ENCODE assay signal across 38 cellular contexts in genomic region chr7:149811831-149812490, GRCh38. TPM values are rescaled to one million over a fixed set of nuclear protein-coding genes. Genes with fewer than 3 reads are reported as not detected.
"Had no signal": no experiment of that assay in that cellular context is flagged by ENCODE, and none has a peak within 500 bp of the region (broad histone marks: within the 10 kb centered on the region; RNA-seq: fewer than 3 reads in every experiment).

No MANE protein-coding gene starts in this region.

- FAIRE-seq: astrocyte, TTC549 had no signal

- H3K27me3 ChIP-seq: body of pancreas, brain microvascular endothelial cell, breast epithelium had no signal

- H3K27me3 Mint-ChIP-seq: activated CD4-positive, alpha-beta memory T cell treated with anti-CD3 and anti-CD28 coated beads for 36 hours; activated CD4-positive, alpha-beta T cell treated with anti-CD3 and anti-CD28 coated beads, Interleukin-2, amount 10 ng/mL, durations not matched to agents 24 days and 14 days; activated CD8-positive, alpha-beta T cell treated with anti-CD3 and anti-CD28 coated beads for 36 hours; activated naive CD8-positive, alpha-beta T cell treated with anti-CD3 and anti-CD28 coated beads for 36 hours; activated T-helper 17 cell treated with anti-CD3 and anti-CD28 coated beads, Interleukin-2, amount 50 U/mL, for 72 hours had no signal

- H3K36me3 ChIP-seq: adrenal gland, brain microvascular endothelial cell, breast epithelium had no signal

- H3K27ac Mint-ChIP-seq: activated B cell treated with CpG ODN at 0.5 μM for 24 hours; activated CD4-positive, alpha-beta memory T cell treated with anti-CD3 and anti-CD28 coated beads for 36 hours; activated CD4-positive, alpha-beta T cell treated with anti-CD3 and anti-CD28 coated beads, Interleukin-2, amount 10 ng/mL, durations not matched to agents 24 days and 14 days; activated CD8-positive, alpha-beta T cell treated with anti-CD3 and anti-CD28 coated beads for 36 hours; activated naive CD4-positive, alpha-beta T cell treated with anti-CD3 and anti-CD28 coated beads for 36 hours; activated naive CD4-positive, alpha-beta T cell treated with anti-CD3 and anti-CD28 coated beads, Interleukin-2, amount 50 U/mL, for 72 hours; activated naive CD8-positive, alpha-beta T cell treated with anti-CD3 and anti-CD28 coated beads for 36 hours; activated T-cell treated with anti-CD3 and anti-CD28 coated beads, Interleukin-2, amount 50 U/mL, for 72 hours; activated T-helper 1 cell treated with anti-CD3 and anti-CD28 coated beads, Interleukin-12 subunit alpha, Interleukin-12 subunit beta, Interleukin-2, Interleukin-4 antibody, amounts not matched to agents 30 ng/mL and 10 ng/mL and 1 ng/mL, durations not matched to agents 14 hours and 24 hours and 36 hours; activated T-helper 17 cell treated with anti-CD3 and anti-CD28 coated beads, Interleukin-2, amount 50 U/mL, for 72 hours; T-helper 1 cell treated with Interleukin-12 subunit alpha and Interleukin-12 subunit beta and Interleukin-4 antibody, amounts not matched to agents 30 μg/mL and 1 μg/mL, for 36 hours; T-helper 2 cell treated with Interferon-gamma antibody and Interleukin-4, amounts not matched to agents 5 μg/mL and 100 μg/mL, for 36 hours had no signal

- H3K9me3 ChIP-seq: adrenal gland, body of pancreas, breast epithelium had no signal

- DNase-seq: activated B cell treated with CpG ODN at 0.5 μM for 24 hours; activated CD4-positive, alpha-beta memory T cell treated with anti-CD3 and anti-CD28 coated beads for 36 hours; activated CD4-positive, alpha-beta T cell treated with anti-CD3 and anti-CD28 coated beads for 4 hours; activated CD4-positive, alpha-beta T cell treated with anti-CD3 and anti-CD28 coated beads, Interleukin-2, amount 10 ng/mL, durations not matched to agents 24 days and 14 days; activated CD4-positive, alpha-beta T cell treated with anti-CD3 and anti-CD28 coated beads, Interleukin-2, amount 50 U/mL, for 1 hour; activated CD4-positive, alpha-beta T cell treated with anti-CD3 and anti-CD28 coated beads, Interleukin-2, amount 50 U/mL, for 4 hours; activated CD4-positive, CD25-positive, alpha-beta regulatory T cell treated with anti-CD3 and anti-CD28 coated beads, Interleukin-2, amount 50 U/mL, for 72 hours; activated CD8-positive, alpha-beta memory T cell treated with anti-CD3 and anti-CD28 coated beads, Interleukin-2, amount 50 U/mL, for 4 hours; activated CD8-positive, alpha-beta T cell treated with anti-CD3 and anti-CD28 coated beads for 36 hours; activated effector memory CD4-positive, alpha-beta T cell treated with anti-CD3 and anti-CD28 coated beads, Interleukin-2, amount 50 U/mL, for 16 hours; activated gamma-delta T cell treated with Interleukin-2 at 50 U/mL for 16 hours; activated naive CD4-positive, alpha-beta T cell; activated naive CD4-positive, alpha-beta T cell treated with anti-CD3 and anti-CD28 coated beads for 36 hours; activated naive CD4-positive, alpha-beta T cell treated with anti-CD3 and anti-CD28 coated beads, Interleukin-2, amount 50 U/mL, for 16 hours; activated naive CD8-positive, alpha-beta T cell treated with anti-CD3 and anti-CD28 coated beads for 36 hours; activated T-cell treated with anti-CD3 and anti-CD28 coated beads for 4 hours; activated T-cell treated with anti-CD3 and anti-CD28 coated beads, Interleukin-2, amount 50 U/mL, for 1 hour; activated T-cell treated with anti-CD3 and anti-CD28 coated beads, Interleukin-2, amount 50 U/mL, for 4 hours; activated T-cell treated with anti-CD3 and anti-CD28 coated beads, Interleukin-2, amount 50 U/mL, for 72 hours; adrenal gland; amniotic stem cell; aorta; body of pancreas; brain microvascular endothelial cell; central memory CD4-positive, alpha-beta T cell; T-helper 1 cell; T-helper 2 cell; T-helper 9 cell had no signal

- H3K4me1 Mint-ChIP-seq: activated B cell treated with CpG ODN at 0.5 μM for 24 hours; activated CD4-positive, alpha-beta T cell treated with anti-CD3 and anti-CD28 coated beads, Interleukin-2, amount 10 ng/mL, durations not matched to agents 24 days and 14 days; activated naive CD8-positive, alpha-beta T cell treated with anti-CD3 and anti-CD28 coated beads for 36 hours; activated T-helper 17 cell treated with anti-CD3 and anti-CD28 coated beads, Interleukin-2, amount 50 U/mL, for 72 hours had no signal

- H3K4me1 ChIP-seq: adrenal gland, body of pancreas, breast epithelium had no signal

- H3K9me3 Mint-ChIP-seq: activated B cell treated with CpG ODN at 0.5 μM for 24 hours; activated CD4-positive, alpha-beta memory T cell treated with anti-CD3 and anti-CD28 coated beads for 36 hours; activated CD4-positive, alpha-beta T cell treated with anti-CD3 and anti-CD28 coated beads, Interleukin-2, amount 10 ng/mL, durations not matched to agents 24 days and 14 days; activated CD8-positive, alpha-beta T cell treated with anti-CD3 and anti-CD28 coated beads for 36 hours; activated naive CD4-positive, alpha-beta T cell treated with anti-CD3 and anti-CD28 coated beads for 36 hours; activated naive CD4-positive, alpha-beta T cell treated with anti-CD3 and anti-CD28 coated beads, Interleukin-2, amount 50 U/mL, for 72 hours; activated naive CD8-positive, alpha-beta T cell treated with anti-CD3 and anti-CD28 coated beads for 36 hours; activated T-cell treated with anti-CD3 and anti-CD28 coated beads, Interleukin-2, amount 50 U/mL, for 4 hours; activated T-cell treated with anti-CD3 and anti-CD28 coated beads, Interleukin-2, amount 50 U/mL, for 72 hours; activated T-helper 1 cell treated with anti-CD3 and anti-CD28 coated beads, Interleukin-12 subunit alpha, Interleukin-12 subunit beta, Interleukin-2, Interleukin-4 antibody, amounts not matched to agents 30 ng/mL and 10 ng/mL and 1 ng/mL, durations not matched to agents 14 hours and 24 hours and 36 hours; activated T-helper 17 cell treated with anti-CD3 and anti-CD28 coated beads, Interleukin-2, amount 50 U/mL, for 72 hours; T-helper 1 cell treated with Interleukin-12 subunit alpha and Interleukin-12 subunit beta and Interleukin-4 antibody, amounts not matched to agents 30 μg/mL and 1 μg/mL, for 36 hours; T-helper 2 cell treated with Interferon-gamma antibody and Interleukin-4, amounts not matched to agents 5 μg/mL and 100 μg/mL, for 36 hours had no signal

- H3K4me3 ChIP-seq: adrenal gland, body of pancreas, breast epithelium had no signal

- ATAC-seq: activated CD8-positive, alpha-beta T cell treated with anti-CD3 and anti-CD28 coated beads for 36 hours; activated naive CD4-positive, alpha-beta T cell treated with anti-CD3 and anti-CD28 coated beads, Interleukin-2, amount 50 U/mL, for 72 hours; activated T-cell treated with anti-CD3 and anti-CD28 coated beads, Interleukin-2, amount 50 U/mL, for 4 hours; activated T-cell treated with anti-CD3 and anti-CD28 coated beads, Interleukin-2, amount 50 U/mL, for 72 hours; activated T-helper 17 cell treated with anti-CD3 and anti-CD28 coated beads, Interleukin-2, amount 50 U/mL, for 72 hours; body of pancreas had no signal

- H3K4me3 Mint-ChIP-seq: activated B cell treated with CpG ODN at 0.5 μM for 24 hours; activated CD4-positive, alpha-beta memory T cell treated with anti-CD3 and anti-CD28 coated beads for 36 hours; activated CD4-positive, alpha-beta T cell treated with anti-CD3 and anti-CD28 coated beads, Interleukin-2, amount 10 ng/mL, durations not matched to agents 24 days and 14 days; activated CD8-positive, alpha-beta T cell treated with anti-CD3 and anti-CD28 coated beads for 36 hours; activated naive CD4-positive, alpha-beta T cell treated with anti-CD3 and anti-CD28 coated beads for 36 hours; activated naive CD8-positive, alpha-beta T cell treated with anti-CD3 and anti-CD28 coated beads for 36 hours; activated T-cell treated with anti-CD3 and anti-CD28 coated beads, Interleukin-2, amount 50 U/mL, for 4 hours; activated T-cell treated with anti-CD3 and anti-CD28 coated beads, Interleukin-2, amount 50 U/mL, for 72 hours; activated T-helper 1 cell treated with anti-CD3 and anti-CD28 coated beads, Interleukin-12 subunit alpha, Interleukin-12 subunit beta, Interleukin-2, Interleukin-4 antibody, amounts not matched to agents 30 ng/mL and 10 ng/mL and 1 ng/mL, durations not matched to agents 14 hours and 24 hours and 36 hours; activated T-helper 17 cell treated with anti-CD3 and anti-CD28 coated beads, Interleukin-2, amount 50 U/mL, for 72 hours; T-helper 1 cell treated with Interleukin-12 subunit alpha and Interleukin-12 subunit beta and Interleukin-4 antibody, amounts not matched to agents 30 μg/mL and 1 μg/mL, for 36 hours; T-helper 2 cell treated with Interferon-gamma antibody and Interleukin-4, amounts not matched to agents 5 μg/mL and 100 μg/mL, for 36 hours had no signal

- H3K27ac ChIP-seq: adrenal gland, body of pancreas, brain microvascular endothelial cell, breast epithelium, VCaP had no signal

RNA-seq across cellular contexts. Expression of gene ZNF467, which starts 38.6 kb away (rescaled TPM):
- total RNA-seq: activated CD8-positive, alpha-beta memory T cell treated with anti-CD3 and anti-CD28 coated beads for 36 hours had no signal
